In the genomic region with DNA sequence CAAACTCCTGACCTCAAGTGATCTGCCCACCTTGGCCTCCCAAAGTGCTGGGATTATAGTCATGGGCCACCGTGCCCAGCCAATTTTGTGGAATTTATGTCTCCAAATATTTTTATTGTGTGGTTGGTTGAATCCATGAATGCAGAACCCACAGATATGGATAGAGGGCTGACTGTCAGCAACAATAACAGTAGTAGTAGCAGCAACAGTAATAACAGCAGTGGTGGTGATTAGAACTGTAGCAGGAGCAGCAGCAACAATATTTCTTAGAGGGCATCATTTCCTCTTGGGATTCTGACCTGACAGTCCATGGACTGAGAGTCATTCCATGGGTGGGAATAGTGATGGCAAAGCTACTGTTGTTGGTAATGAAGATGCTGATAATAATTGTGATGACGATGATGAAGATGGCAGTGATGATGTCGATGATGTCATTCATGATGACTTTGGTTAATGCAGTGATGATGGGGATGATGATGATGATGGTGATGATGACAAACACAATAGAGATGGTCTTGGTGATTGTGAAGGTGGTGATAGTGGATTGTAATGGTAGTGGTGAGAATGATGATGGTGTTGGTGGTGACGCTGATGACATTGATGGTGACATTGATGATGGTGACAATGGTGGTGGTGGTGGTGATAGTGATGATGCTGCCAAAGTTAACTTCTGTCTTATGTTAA, we compare ENCODE assay signal across 29 cellular contexts. TPM values are rescaled to one million over a fixed set of nuclear protein-coding genes. Genes with fewer than 3 reads are reported as not detected.
DNase-seq lines count a peak whose midpoint lies in the region; ATAC-seq, FAIRE-seq and TF ChIP-seq lines count a peak whose summit lies in the region.
"Had no signal": no experiment of that assay in that cellular context is flagged by ENCODE, and none has a peak within 500 bp of the region (broad histone marks: within the 10 kb centered on the region; RNA-seq: fewer than 3 reads in every experiment).

No MANE protein-coding gene starts in this region.

- in situ Hi-C loops in HepG2 (cut with HindIII; ENCODE audit: extremely low pct_ligation_motif_present, low pct_unique_long_range_greater_than_20kb) (no loop called here), GM23248 (cut with MboI) (no loop called here)

- no peaks in the 10 kb centered on the region for H3K36me3 ChIP-seq in HepG2 (replicated peaks in 1 of 2; ENCODE audit: control insufficient read depth in 1 of 2, insufficient read depth in 2 of 2, low read length in 2 of 2)
- no peaks in the 10 kb centered on the region for H3K36me3 ChIP-seq in right lobe of liver
- H3K36me3 ChIP-seq in bronchial epithelial cell (ENCODE audit: control insufficient read depth, insufficient read depth, low read length) = no peaks in the 10 kb centered on the region
- no peaks in the 10 kb centered on the region for H3K36me3 ChIP-seq in colonic mucosa
- H3K36me3 ChIP-seq in GM23248 (ENCODE audit: low read depth) = no peaks in the 10 kb centered on the region

- H3K4me1 ChIP-seq in HepG2 (ENCODE audit: insufficient read depth, low read length) (peaks cover 1% of the 10 kb centered on the region; the same call in 1 of the 2 replicates), right lobe of liver (peaks cover 0 to 2% (median 0%) of the 10 kb centered on the region in 4 donors), colonic mucosa (no peaks in the 10 kb centered on the region), GM23248 (ENCODE audit: insufficient read depth) (no peaks in the 10 kb centered on the region)

- no TSS peak for BruUV-seq in HepG2 (replicated peaks; lab: Mats Ljungman, UMichigan)

- no peak overlapping the region for H3K4me3 Mint-ChIP-seq in stimulated activated effector memory CD8-positive, alpha-beta T cell treated with anti-CD3 and anti-CD28 coated beads, Interleukin-12 subunit alpha, Interleukin-12 subunit beta, amount 100 ng/mL, for 72 hours
- H3K4me3 Mint-ChIP-seq: B cell; CD8-positive, alpha-beta T cell had no signal

- no peak for TF ChIP-seq POLR2A in HepG2 (IDR thresholded peaks at IDR 0.05; ENCODE audit: insufficient read depth in 1 of 2, low read depth in 2 of 2, low read length in 2 of 2)
- no peak for TF ChIP-seq POLR2A in right lobe of liver (IDR thresholded peaks at IDR 0.05)

- H3K27me3 ChIP-seq in HepG2 (ENCODE audit: control insufficient read depth in 1 of 2, insufficient read depth in 2 of 2, low read length in 2 of 2) = no peaks in the 10 kb centered on the region
- H3K27me3 ChIP-seq in right lobe of liver = no peaks in the 10 kb centered on the region
- H3K27me3 ChIP-seq in bronchial epithelial cell (ENCODE audit: control insufficient read depth, insufficient read depth, low read length) = no peaks in the 10 kb centered on the region
- H3K27me3 ChIP-seq in colonic mucosa = no peaks in the 10 kb centered on the region
- peaks cover 5% of the 10 kb centered on the region; the same call in 1 of the 2 replicates for H3K27me3 ChIP-seq in GM23248 (replicated peaks; ENCODE audit: insufficient read depth)

- H3F3A ChIP-seq in GM23248 (ENCODE audit: insufficient read depth) = no peaks in the 10 kb centered on the region

- H3K4me3 ChIP-seq in HepG2 (replicated peaks in 1 of 3; ENCODE audit: insufficient read depth in 1 of 3, low read depth in 2 of 3, low read length in 3 of 3) = no peak overlapping the region
- H3K4me3 ChIP-seq in right lobe of liver = no peak overlapping the region
- H3K4me3 ChIP-seq in bronchial epithelial cell (ENCODE audit: low read depth, low read length) = no peak overlapping the region
- no peak overlapping the region for H3K4me3 ChIP-seq in colonic mucosa
- no peak overlapping the region for H3K4me3 ChIP-seq in GM23248
- H3K4me3 ChIP-seq: GM12878, SK-N-MC had no signal

- TF ChIP-seq EP300 in HepG2 (IDR thresholded peaks at IDR 0.05; ENCODE audit: low read depth in 2 of 2, low read length in 2 of 2) (no peak), HepG2 (CRISPR knock-in tag; IDR thresholded peaks at IDR 0.05; ENCODE audit: borderline replicate concordance) (no peak)

- no peak overlapping the region for H3K27ac Mint-ChIP-seq in stimulated activated effector memory CD8-positive, alpha-beta T cell treated with anti-CD3 and anti-CD28 coated beads, Interleukin-12 subunit alpha, Interleukin-12 subunit beta, amount 100 ng/mL, for 72 hours
- H3K27ac Mint-ChIP-seq: B cell; CD8-positive, alpha-beta T cell had no signal

- H2AFZ ChIP-seq in HepG2 (ENCODE audit: low read length) (no peak overlapping the region), GM23248 (no peak overlapping the region)

- H3K79me2 ChIP-seq in HepG2 (ENCODE audit: insufficient read depth, low read length) (no peaks in the 10 kb centered on the region), GM23248 (ENCODE audit: insufficient read depth) (no peaks in the 10 kb centered on the region)

- CTCF ChIA-PET in HepG2 (lab: Yijun Ruan, JAX; ENCODE audit: low intra/inter-chr PET ratio, low total read pairs) = no interaction called here

- TF ChIP-seq CTCF in HepG2 (CRISPR knock-in tag; IDR thresholded peaks at IDR 0.05) (no peak), right lobe of liver (IDR thresholded peaks at IDR 0.05) (no peak), bronchial epithelial cell (IDR thresholded peaks at IDR 0.05; ENCODE audit: insufficient read depth, low read length, severe bottlenecking) (no peak), colonic mucosa (IDR thresholded peaks at IDR 0.05) (no peak)

- WGBS in HepG2 (ENCODE audit: low lambda C conversion rate) = 23% methylated on average over 4 of the region's 4 CpGs
- 96% methylated on average over 4 of the region's 4 CpGs for WGBS in right lobe of liver (ENCODE audit: insufficient coverage, low coverage, low lambda C conversion rate, missing lambda C conversion rate)
- 84 to 86% methylated on average over 4 of the region's 4 CpGs for WGBS in GM23248 (ENCODE audit: low coverage in 1 of 2, low lambda C conversion rate in 2 of 2, missing lambda C conversion rate in 2 of 2), 2 experiments

- ATAC-seq in HepG2 (no peak), right lobe of liver (no peak)
- ATAC-seq in stimulated activated effector memory CD8-positive, alpha-beta T cell treated with anti-CD3 and anti-CD28 coated beads, Interleukin-12 subunit alpha, Interleukin-12 subunit beta, amount 100 ng/mL, for 72 hours = peak; percentile 68
- ATAC-seq: CD8-positive, alpha-beta T cell; GM12878; HCT116 had no signal

- TF ChIP-seq RAD21 in HepG2 (CRISPR knock-in tag; IDR thresholded peaks at IDR 0.05) = no peak

- no peak for FAIRE-seq in HepG2 (lab: Jason Lieb, UNC)
- FAIRE-seq in bronchial epithelial cell (lab: Jason Lieb, UNC) = peak; percentile 40
- FAIRE-seq: GM12878, GM19239 had no signal

- H3K9me2 ChIP-seq in GM23248 (ENCODE audit: insufficient read depth) = no peaks in the 10 kb centered on the region

- H3K27ac ChIP-seq in HepG2 (ENCODE audit: extremely low read length, insufficient read depth, low read length) (no peak overlapping the region), right lobe of liver (no peak overlapping the region), colonic mucosa (no peak overlapping the region), GM23248 (no peak overlapping the region)
- H3K27ac ChIP-seq: C4-2B, HL-60, SK-N-MC had no signal

- no peaks in the 10 kb centered on the region for H4K20me1 ChIP-seq in HepG2 (ENCODE audit: insufficient read depth, low read length)
- no peaks in the 10 kb centered on the region for H4K20me1 ChIP-seq in GM23248 (ENCODE audit: insufficient read depth)

- intact Hi-C loops in HepG2 (cut with micrococcal nuclease; ENCODE audit: unreplicated experiment) (no loop called here), right lobe of liver (cut with DNase I) (loop anchor here in 1 of 2 donors (10.0 kb wide), 1 partner anchor 373 kb away; no protein-coding TSS in a partner anchor), colonic mucosa (cut with DNase I) (no loop called here)

- H3K9ac ChIP-seq in HepG2 (ENCODE audit: insufficient read depth, low read depth, low read length) (no peak overlapping the region), colonic mucosa (ENCODE audit: low read depth in 2 of 2, low read length in 2 of 2) (no peak overlapping the region), GM23248 (no peak overlapping the region)

- H3K36me3 Mint-ChIP-seq in stimulated activated effector memory CD8-positive, alpha-beta T cell treated with anti-CD3 and anti-CD28 coated beads, Interleukin-12 subunit alpha, Interleukin-12 subunit beta, amount 100 ng/mL, for 72 hours = no peaks in the 10 kb centered on the region
- H3K36me3 Mint-ChIP-seq: CD8-positive, alpha-beta T cell had no signal

- peaks cover 1% of the 10 kb centered on the region for H3K4me1 Mint-ChIP-seq in stimulated activated effector memory CD8-positive, alpha-beta T cell treated with anti-CD3 and anti-CD28 coated beads, Interleukin-12 subunit alpha, Interleukin-12 subunit beta, amount 100 ng/mL, for 72 hours

- no peaks in the 10 kb centered on the region for H3K9me3 Mint-ChIP-seq in stimulated activated effector memory CD8-positive, alpha-beta T cell treated with anti-CD3 and anti-CD28 coated beads, Interleukin-12 subunit alpha, Interleukin-12 subunit beta, amount 100 ng/mL, for 72 hours

- POLR2A ChIA-PET in HepG2 (lab: Yijun Ruan, JAX) = no interaction called here

- DNase-seq in HepG2 (ENCODE audit: low spot score) (no peak), right lobe of liver (no peak), bronchial epithelial cell (ENCODE audit: low read depth) (no peak), NCI-H446 (lab: John Stamatoyannopoulos, UW) (no peak), colonic mucosa (no peak), GM23248 (no peak)
- DNase-seq in stimulated activated effector memory CD8-positive, alpha-beta T cell treated with anti-CD3 and anti-CD28 coated beads, Interleukin-12 subunit alpha, Interleukin-12 subunit beta, amount 100 ng/mL, for 72 hours (ENCODE audit: low spot score in 2 of 2) = no peak
- DNase-seq: CD8-positive, alpha-beta T cell; DMS 273 treated with DMSO at 0.1 percent for 48 hours; DMS79; EL; GDM1; Kasumi-1; NCI-H1092 treated with DMSO at 0.1 percent for 48 hours; NCI-H1436; NCI-H187; NCI-H2081 treated with DMSO at 0.1 percent for 48 hours; NCI-H2171; NCI-H345; NCI-H524 treated with DMSO at 0.1 percent for 48 hours; NCI-H774; SIG-M5 had no signal

- H3K9me3 ChIP-seq in HepG2 (ENCODE audit: low read length) (no peaks in the 10 kb centered on the region), right lobe of liver (no peaks in the 10 kb centered on the region), colonic mucosa (no peaks in the 10 kb centered on the region), GM23248 (ENCODE audit: low read depth) (no peaks in the 10 kb centered on the region)

- no peak overlapping the region for H3K4me2 ChIP-seq in HepG2 (ENCODE audit: low read depth, low read length)
- no peak overlapping the region for H3K4me2 ChIP-seq in GM23248 (ENCODE audit: unreplicated experiment)

RNA-seq across cellular contexts. Expression of a gene that starts 13.9 kb away (rescaled TPM):
- total RNA-seq in HepG2 (2016; rRNA removed; fragmentation: Illumina TruSeq; extraction: Trizol) (not detected in 2 replicates), right lobe of liver (10 to 100 TPM; 18.9 to 69.4 (median 48.6) TPM), bronchial epithelial cell (48.7 and 84.9 TPM in 2 replicates), colonic mucosa (10 to 100 TPM; 36.2 to 41.6 TPM)
- not detected in 2 replicates for total RNA-seq in HepG2 (2016; cell fraction: cytosol; rRNA removed; fragmentation: Illumina TruSeq; extraction: Trizol; ENCODE audit: low read depth)
- total RNA-seq in HepG2 (2016; cell fraction: insoluble cytoplasmic fraction; rRNA removed; fragmentation: Illumina TruSeq; extraction: Trizol) = not detected in 2 replicates
- total RNA-seq in HepG2 (2016; cell fraction: membrane; rRNA removed; fragmentation: Illumina TruSeq; extraction: Trizol) = not detected in 2 replicates
- not detected in 2 replicates for total RNA-seq in HepG2 (2016; cell fraction: nucleus; rRNA removed; fragmentation: Illumina TruSeq; extraction: Trizol)
- polyA plus RNA-seq in HepG2 (2011; rRNA removed) (0.05 and 0.24 TPM in 2 replicates), GM23248 (2016; fragmentation: Nextera tagmentation; extraction: Ambion mirVana) (6.0 and 8.6 TPM in 2 replicates)
- 0.13 and 0.16 TPM in 2 replicates for polyA plus RNA-seq in HepG2 (2011; cell fraction: cytosol; rRNA removed)
- 0.33 TPM in 1 of 2 replicates, not detected in the other for polyA plus RNA-seq in HepG2 (2011; cell fraction: nucleus; rRNA removed)
- polyA plus RNA-seq in HepG2 (2012) = 0.19 TPM in 1 of 2 replicates, not detected in the other
- polyA plus RNA-seq in HepG2 (2016; cell fraction: cytosol; fragmentation: Illumina TruSeq; extraction: Trizol; ENCODE audit: low read depth) = not detected in 2 replicates
- polyA plus RNA-seq in HepG2 (2016; cell fraction: insoluble cytoplasmic fraction; fragmentation: Illumina TruSeq; extraction: Trizol; ENCODE audit: low read depth) = not detected in 2 replicates
- not detected in 2 replicates for polyA plus RNA-seq in HepG2 (2016; cell fraction: membrane; fragmentation: Illumina TruSeq; extraction: Trizol; ENCODE audit: low read depth)
- polyA plus RNA-seq in HepG2 (2016; cell fraction: nucleus; fragmentation: Illumina TruSeq; extraction: Trizol; ENCODE audit: insufficient read depth, low read depth) = not detected in 2 replicates
- polyA minus RNA-seq in HepG2 (2011; rRNA and poly(A)+ RNA removed; ENCODE audit: low replicate concordance) = 0.52 and 13.0 TPM in 2 replicates
- polyA minus RNA-seq in HepG2 (2011; cell fraction: cytosol; rRNA and poly(A)+ RNA removed) = not detected in 2 replicates
- not detected in 2 replicates for polyA minus RNA-seq in HepG2 (2011; cell fraction: nucleus; rRNA and poly(A)+ RNA removed)
- total RNA-seq in GM23248 (2014; rRNA removed; shearing (Covaris generic)) = 4.8 and 9.9 TPM in 2 replicates
